In genomic region chr18:57150828-57151227, GRCh38 we compare ENCODE assay signal across 15 cellular contexts. TPM values are rescaled to one million over a fixed set of nuclear protein-coding genes. Genes with fewer than 3 reads are reported as not detected.
DNase-seq lines count a peak whose midpoint lies in the region; ATAC-seq and TF ChIP-seq lines count a peak whose summit lies in the region.
"Had no signal": no experiment of that assay in that cellular context is flagged by ENCODE, and none has a peak within 500 bp of the region (broad histone marks: within the 10 kb centered on the region; RNA-seq: fewer than 3 reads in every experiment).

No MANE protein-coding gene starts in this region.

- H3K27ac Mint-ChIP-seq in CD14-positive monocyte, result no peak overlapping the region
- H3K27ac Mint-ChIP-seq: activated naive CD4-positive, alpha-beta T cell treated with anti-CD3 and anti-CD28 coated beads, Interleukin-2, amount 50 U/mL, for 24 hours; CD8-positive, alpha-beta T cell; stimulated activated naive CD8-positive, alpha-beta T cell treated with anti-CD3 and anti-CD28 coated beads, Interleukin-15, amount 100 ng/mL, for 72 hours had no signal

- H3K4me1 ChIP-seq in mesendoderm (ENCODE audit: control insufficient read depth, low read depth, low read length) (no peaks in the 10 kb centered on the region), Peyer's patch (no peaks in the 10 kb centered on the region)

- peaks cover 2 to 10% (median 6%) of the 10 kb centered on the region in 7 donors for H3K9me3 Mint-ChIP-seq in CD14-positive monocyte
- H3K9me3 Mint-ChIP-seq: activated naive CD4-positive, alpha-beta T cell treated with anti-CD3 and anti-CD28 coated beads, Interleukin-2, amount 50 U/mL, for 24 hours; CD8-positive, alpha-beta T cell; stimulated activated naive CD8-positive, alpha-beta T cell treated with anti-CD3 and anti-CD28 coated beads, Interleukin-15, amount 100 ng/mL, for 72 hours had no signal

- H2BK15ac ChIP-seq in mesendoderm (replicated peaks; ENCODE audit: low read depth), result no peak overlapping the region

- no peak overlapping the region for H2AK5ac ChIP-seq in mesendoderm (ENCODE audit: low read length)

- DNase-seq in NCI-H2107 (lab: John Stamatoyannopoulos, UW), result peak; percentile 29
- peak; percentile 91 for DNase-seq in WERI-Rb-1
- peak; percentile 54 for DNase-seq in mesendoderm
- no peak for DNase-seq in activated T-cell treated with anti-CD3 and anti-CD28 coated beads, Interleukin-2, amount 50 U/mL, for 1 hour
- DNase-seq in CD14-positive monocyte (ENCODE audit: low spot score), result no peak
- no peak for DNase-seq in Peyer's patch
- DNase-seq: activated CD4-positive, alpha-beta T cell treated with anti-CD3 and anti-CD28 coated beads, Interleukin-2, amount 50 U/mL, for 1 hour; CD8-positive, alpha-beta T cell; GM23248; occipital lobe; stimulated activated CD4-positive, alpha-beta T cell treated with anti-CD3 and anti-CD28 coated beads, Interleukin-4, amount 100 ng/mL, for 1 hour; stimulated activated naive CD8-positive, alpha-beta T cell treated with anti-CD3 and anti-CD28 coated beads, Interleukin-15, amount 100 ng/mL, for 72 hours had no signal

- no CpG with 5 or more reads among the region's 7 CpGs for WGBS in mesendoderm (ENCODE audit: extremely low coverage, insufficient coverage, low lambda C conversion rate)

- no peak overlapping the region for H3K23ac ChIP-seq in mesendoderm (ENCODE audit: low read length)

- H3K9me3 ChIP-seq in WERI-Rb-1 (ENCODE audit: severe bottlenecking) (no peaks in the 10 kb centered on the region), Peyer's patch (no peaks in the 10 kb centered on the region)

- H4K5ac ChIP-seq in mesendoderm (ENCODE audit: low read length), result no peak overlapping the region

- H3K4me1 Mint-ChIP-seq in CD14-positive monocyte, result peaks cover 18% of the 10 kb centered on the region
- H3K4me1 Mint-ChIP-seq: activated naive CD4-positive, alpha-beta T cell treated with anti-CD3 and anti-CD28 coated beads, Interleukin-2, amount 50 U/mL, for 24 hours had no signal

- TF ChIP-seq POLR2A in Peyer's patch (IDR thresholded peaks at IDR 0.05), result no peak

- intact Hi-C loops in CD14-positive monocyte (cut with micrococcal nuclease), result no loop called here

- peaks cover 36 to 58% (median 47%) of the 10 kb centered on the region in 3 donors for H3K27me3 Mint-ChIP-seq in CD14-positive monocyte (ENCODE audit: low read depth in 3 of 3)

- H3K27ac ChIP-seq in WERI-Rb-1, result peak overlapping the region; percentile 50
- no peak overlapping the region for H3K27ac ChIP-seq in mesendoderm (ENCODE audit: low read depth, low read length)
- H3K27ac ChIP-seq in Peyer's patch, result no peak overlapping the region
- H3K27ac ChIP-seq: GM23248 had no signal

- no peak overlapping the region for H3K4ac ChIP-seq in mesendoderm (ENCODE audit: low read depth, low read length)

- TF ChIP-seq CTCF in WERI-Rb-1 (IDR thresholded peaks at IDR 0.05; ENCODE audit: low read depth, low read length), result no peak
- no peak for TF ChIP-seq CTCF in CD14-positive monocyte (IDR thresholded peaks at IDR 0.05)
- no peak for TF ChIP-seq CTCF in Peyer's patch (IDR thresholded peaks at IDR 0.05)

- no peak overlapping the region for H2BK5ac ChIP-seq in mesendoderm (ENCODE audit: low read length)

- H3K4me3 ChIP-seq in WERI-Rb-1 (ENCODE audit: low read depth, low read length), result peak overlapping the region; percentile 17
- no peak overlapping the region for H3K4me3 ChIP-seq in mesendoderm (ENCODE audit: low read length)
- no peak overlapping the region for H3K4me3 ChIP-seq in Peyer's patch
- H3K4me3 ChIP-seq: GM23248 had no signal

- no peaks in the 10 kb centered on the region for H3K36me3 ChIP-seq in WERI-Rb-1
- H3K36me3 ChIP-seq in mesendoderm (ENCODE audit: control insufficient read depth, insufficient read depth, low read length), result no peaks in the 10 kb centered on the region
- H3K36me3 ChIP-seq in Peyer's patch, result no peaks in the 10 kb centered on the region

- no peaks in the 10 kb centered on the region for H3K79me2 ChIP-seq in mesendoderm (ENCODE audit: control insufficient read depth, insufficient read depth, low read length)

- H3K79me1 ChIP-seq in mesendoderm (ENCODE audit: low read length), result no peaks in the 10 kb centered on the region

- no peak overlapping the region for H3K18ac ChIP-seq in mesendoderm (ENCODE audit: low read length)

- H3K4me3 Mint-ChIP-seq in CD14-positive monocyte, result peak overlapping the region in 1 of 2 donors; percentile 68
- H3K4me3 Mint-ChIP-seq: activated naive CD4-positive, alpha-beta T cell treated with anti-CD3 and anti-CD28 coated beads, Interleukin-2, amount 50 U/mL, for 24 hours; CD8-positive, alpha-beta T cell; stimulated activated naive CD8-positive, alpha-beta T cell treated with anti-CD3 and anti-CD28 coated beads, Interleukin-15, amount 100 ng/mL, for 72 hours had no signal

- no peak overlapping the region for H2BK120ac ChIP-seq in mesendoderm (ENCODE audit: low read depth, low read length)

- no peak overlapping the region for H4K8ac ChIP-seq in mesendoderm (ENCODE audit: low read depth, low read length)

- H3K9ac ChIP-seq in mesendoderm (ENCODE audit: low read length), result no peak overlapping the region
- H3K9ac ChIP-seq: GM23248 had no signal

- H3K4me2 ChIP-seq in mesendoderm (ENCODE audit: low read length), result no peak overlapping the region

- H3K27me3 ChIP-seq in WERI-Rb-1 (ENCODE audit: insufficient read depth, low read depth, severe bottlenecking) (no peaks in the 10 kb centered on the region), mesendoderm (ENCODE audit: insufficient read depth, low read length, poor library complexity) (no peaks in the 10 kb centered on the region), Peyer's patch (no peaks in the 10 kb centered on the region)

- H3K36me3 Mint-ChIP-seq in CD14-positive monocyte, result no peaks in the 10 kb centered on the region
- H3K36me3 Mint-ChIP-seq: activated naive CD4-positive, alpha-beta T cell treated with anti-CD3 and anti-CD28 coated beads, Interleukin-2, amount 50 U/mL, for 24 hours; CD8-positive, alpha-beta T cell had no signal

- ATAC-seq in GM19351 (IDR thresholded peaks at IDR 0.05; ENCODE audit: unreplicated experiment), result peak; percentile 34
- no peak for ATAC-seq in GM18870 (IDR thresholded peaks at IDR 0.05; ENCODE audit: unreplicated experiment)
- ATAC-seq: CD8-positive, alpha-beta T cell; stimulated activated naive CD8-positive, alpha-beta T cell treated with anti-CD3 and anti-CD28 coated beads, Interleukin-15, amount 100 ng/mL, for 72 hours had no signal

- H3K56ac ChIP-seq in mesendoderm (ENCODE audit: low read length), result no peak overlapping the region

RNA-seq across cellular contexts. Expression of gene BOD1L2, which starts 3.9 kb away (rescaled TPM):
- polyA plus RNA-seq in mesendoderm (2013, experiment 1 of 2), result not detected
- not detected for polyA plus RNA-seq in mesendoderm (2013, experiment 2 of 2)
- polyA plus RNA-seq in CD14-positive monocyte, result not detected
- under 1 TPM in 1 of 4 donors, not detected in 3; 0.18 TPM for total RNA-seq in Peyer's patch
- total RNA-seq: CD8-positive, alpha-beta T cell; GM23248; occipital lobe had no signal
- polyA plus RNA-seq: GM23248 had no signal

Comparison
In these comparisons a context has a peak if more than half of its experiments do, and no peak if none do; other contexts are left out.
1. DNase-seq: peak in NCI-H2107 (single experiment), WERI-Rb-1 (single experiment) and mesendoderm (single experiment); none in activated T-cell treated with anti-CD3 and anti-CD28 coated beads, Interleukin-2, amount 50 U/mL, for 1 hour (single experiment), CD14-positive monocyte (single experiment) and Peyer's patch (0 of 3).